8 cellular contexts compared by ENCODE assay signal in the genomic region with DNA sequence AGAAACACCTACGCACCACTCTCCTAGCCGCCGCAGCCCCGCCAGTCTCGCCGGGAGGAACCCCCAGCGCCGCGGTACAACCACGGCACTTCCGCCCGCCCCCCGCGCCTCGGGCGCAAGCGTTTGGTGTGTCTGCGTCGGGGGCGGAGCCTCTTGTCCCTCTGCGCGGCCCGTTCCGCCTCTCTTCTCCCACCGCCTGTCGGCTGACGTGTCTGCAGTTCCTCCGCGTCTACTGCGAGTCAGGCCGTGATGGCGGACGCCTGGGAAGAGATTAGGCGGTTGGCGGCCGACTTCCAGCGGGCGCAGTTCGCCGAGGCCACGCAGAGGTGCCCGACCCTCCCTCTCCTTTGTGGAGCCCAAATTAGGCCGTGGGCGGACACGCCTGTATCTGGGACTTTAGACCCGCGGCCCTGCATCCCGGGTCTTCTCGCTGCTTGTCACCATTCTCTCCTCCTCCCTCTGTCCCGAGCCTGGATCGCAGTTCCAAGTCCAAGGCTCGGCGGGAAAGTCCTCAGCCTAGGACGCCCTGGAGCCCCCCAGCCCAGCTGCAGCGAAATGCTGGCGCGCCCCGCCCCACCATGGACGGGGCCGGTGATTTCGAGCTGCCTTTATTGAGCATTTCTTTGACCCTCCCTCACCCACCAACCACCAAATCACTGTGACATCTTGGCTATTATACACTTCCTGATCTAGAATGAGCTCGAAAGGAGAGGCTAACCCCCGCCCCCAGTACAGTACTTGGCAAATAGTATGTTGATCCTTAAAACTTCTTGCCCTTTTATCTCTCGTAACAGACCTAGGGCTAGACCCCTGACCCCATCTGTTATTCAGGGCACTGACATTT. TPM values are rescaled to one million over a fixed set of nuclear protein-coding genes. Genes with fewer than 3 reads are reported as not detected.
DNase-seq lines count a peak whose midpoint lies in the region; ATAC-seq and TF ChIP-seq lines count a peak whose summit lies in the region.

TSS of gene UFL1 (plus strand) at position 182 of the 844 bp plus-strand sequence. CDS start at position 250, 68 bp downstream.

- WGBS in lower leg skin, 2 donors: 0% methylated on average over 40 to 51 of the region's 64 CpGs

- peaks cover 22% of the 10 kb centered on the region for H3K4me1 Mint-ChIP-seq in activated CD4-positive, alpha-beta memory T cell treated with anti-CD3 and anti-CD28 coated beads, Interleukin-2, amount 10 ng/mL, durations not matched to agents 7 days and 5 days

- intact Hi-C loops in lower leg skin (cut with DNase I; ENCODE audit: low total_unique reads): no loop called here

- ATAC-seq in GM19438 (IDR thresholded peaks at IDR 0.05; ENCODE audit: low read depth, unreplicated experiment) (peak; percentile 95), HG03575 (IDR thresholded peaks at IDR 0.05; ENCODE audit: extremely low read depth, insufficient number of reproducible peaks, low FRiP score, unreplicated experiment) (peak; percentile 83)

- peak; percentile 97 for DNase-seq in CD1c-positive myeloid dendritic cell (ENCODE audit: extremely low spot score)
- peak; percentile 77 for DNase-seq in NCI-H82 treated with DMSO at 0.1 percent for 48 hours (lab: John Stamatoyannopoulos, UW; ENCODE audit: unreplicated experiment)
- peak; percentile 92 for DNase-seq in activated CD4-positive, alpha-beta memory T cell treated with anti-CD3 and anti-CD28 coated beads, Interleukin-2, amount 10 ng/mL, durations not matched to agents 7 days and 5 days
- peak; percentile 94 for DNase-seq in ecto neural progenitor cell (ENCODE audit: low spot score)
- peak; percentile 92 to 98 for DNase-seq in lower leg skin (ENCODE audit: low spot score in 2 of 2)
- DNase-seq in stimulated activated CD4-positive, alpha-beta T cell treated with anti-CD3 and anti-CD28 coated beads, Interleukin-4, amount 100 ng/mL, for 48 hours (ENCODE audit: low read depth in 2 of 2): peak; percentile 85 to 92

- POLR2A ChIA-PET in activated CD4-positive, alpha-beta memory T cell treated with anti-CD3 and anti-CD28 coated beads, Interleukin-2, amount 10 ng/mL, durations not matched to agents 7 days and 5 days (lab: Charles Lee): interaction anchor here (0.5 to 1.1 kb wide), 13 partner anchors 9 to 945 kb away, joined by 3 to 19 read pairs (median 4); partner anchors contain the start of genes GPR63, KLHL32, MANEA and MMS22L

- no peaks in the 10 kb centered on the region for H3K9me3 Mint-ChIP-seq in activated CD4-positive, alpha-beta memory T cell treated with anti-CD3 and anti-CD28 coated beads, Interleukin-2, amount 10 ng/mL, durations not matched to agents 7 days and 5 days

- H3K27ac Mint-ChIP-seq in activated CD4-positive, alpha-beta memory T cell treated with anti-CD3 and anti-CD28 coated beads, Interleukin-2, amount 10 ng/mL, durations not matched to agents 7 days and 5 days: peak within 1 kb of the TSS; percentile 99

- CTCF ChIA-PET in activated CD4-positive, alpha-beta memory T cell treated with anti-CD3 and anti-CD28 coated beads, Interleukin-2, amount 10 ng/mL, durations not matched to agents 7 days and 5 days (lab: Charles Lee): interaction anchor here (1.1 to 3.0 kb wide), 3 partner anchors 22 to 56 kb away, joined by 4 to 18 read pairs (median 12); no protein-coding TSS in a partner anchor

- H3K4me3 ChIP-seq in lower leg skin (ENCODE audit: low read depth, poor library complexity, severe bottlenecking): peak within 1 kb of the TSS; percentile 68

- peak in 1 of 2 donors; percentile 71 for TF ChIP-seq POLR2A in lower leg skin (IDR thresholded peaks at IDR 0.05)

- no peaks in the 10 kb centered on the region for H3K27me3 Mint-ChIP-seq in activated CD4-positive, alpha-beta memory T cell treated with anti-CD3 and anti-CD28 coated beads, Interleukin-2, amount 10 ng/mL, durations not matched to agents 7 days and 5 days

- H3K36me3 Mint-ChIP-seq in activated CD4-positive, alpha-beta memory T cell treated with anti-CD3 and anti-CD28 coated beads, Interleukin-2, amount 10 ng/mL, durations not matched to agents 7 days and 5 days (ENCODE audit: low read depth): peaks cover 28% of the 10 kb centered on the region

- no peak for TF ChIP-seq CTCF in lower leg skin (IDR thresholded peaks at IDR 0.05)

- peak within 1 kb of the TSS; percentile 100 for H3K4me3 Mint-ChIP-seq in activated CD4-positive, alpha-beta memory T cell treated with anti-CD3 and anti-CD28 coated beads, Interleukin-2, amount 10 ng/mL, durations not matched to agents 7 days and 5 days

RNA-seq across cellular contexts. Expression of gene UFL1, which starts in this region (rescaled TPM):
- 10 to 100 TPM; 22.5 to 23.5 TPM for total RNA-seq in activated CD4-positive, alpha-beta memory T cell treated with anti-CD3 and anti-CD28 coated beads, Interleukin-2, amount 10 ng/mL, durations not matched to agents 7 days and 5 days
- 10 to 100 TPM; 22.3 to 24.3 (median 23.2) TPM for total RNA-seq in lower leg skin

Comparison
In these comparisons a context has a peak if more than half of its experiments do, and no peak if none do; other contexts are left out.
1. Peak in every context shown above with its lines: DNase-seq, ATAC-seq and H3K4me3 ChIP-seq.